Comparison of ENCODE assay signal across 18 cellular contexts in genomic region chr11:67405688-67406339, GRCh38. TPM values are rescaled to one million over a fixed set of nuclear protein-coding genes. Genes with fewer than 3 reads are reported as not detected.
A peak's percentile ranks its signal among the peaks of the same experiment; 100 is the strongest.
DNase-seq lines count a peak whose midpoint lies in the region; ATAC-seq and TF ChIP-seq lines count a peak whose summit lies in the region.
"Had no signal": no experiment of that assay in that cellular context is flagged by ENCODE, and none has a peak within 500 bp of the region (broad histone marks: within the 10 kb centered on the region; RNA-seq: fewer than 3 reads in every experiment).

No MANE protein-coding gene starts in this region.

- H3K27me3 Mint-ChIP-seq in T-helper 1 cell treated with Interleukin-12 subunit alpha and Interleukin-12 subunit beta and Interleukin-4 antibody, amounts not matched to agents 30 μg/mL and 1 μg/mL, for 36 hours (ENCODE audit: low read depth): no peaks in the 10 kb centered on the region

- H4K20me1 ChIP-seq in OCI-LY1 (ENCODE audit: insufficient read depth, low read length): no peaks in the 10 kb centered on the region
- H4K20me1 ChIP-seq in osteoblast (ENCODE audit: insufficient read depth, low read length): peaks cover 4% of the 10 kb centered on the region

- H3K4me3 ChIP-seq in OCI-LY1 (ENCODE audit: low read depth, low read length, poor library complexity, severe bottlenecking) (peak overlapping the region; percentile 75), osteoblast (ENCODE audit: insufficient read depth, low read length) (no peak overlapping the region), gastroesophageal sphincter (no peak overlapping the region)

- H3K4me3 Mint-ChIP-seq in T-helper 1 cell treated with Interleukin-12 subunit alpha and Interleukin-12 subunit beta and Interleukin-4 antibody, amounts not matched to agents 30 μg/mL and 1 μg/mL, for 36 hours: peak overlapping the region; percentile 91

- H3K36me3 ChIP-seq in OCI-LY1 (ENCODE audit: insufficient read depth, low read length) (peaks cover 22% of the 10 kb centered on the region; the same call in 1 of the 2 replicates), osteoblast (ENCODE audit: insufficient read depth, low read length) (no peaks in the 10 kb centered on the region), gastroesophageal sphincter (no peaks in the 10 kb centered on the region)
- H3K36me3 ChIP-seq: heart left ventricle had no signal

- no peak for TF ChIP-seq POLR2A in gastroesophageal sphincter (IDR thresholded peaks at IDR 0.05)

- WGBS in gastroesophageal sphincter (ENCODE audit: low coverage in 1 of 2), 2 donors: no CpG with 5 or more reads among the region's 9 CpGs

- H3K79me2 ChIP-seq in OCI-LY1 (ENCODE audit: insufficient read depth, low read length) (peaks cover 5% of the 10 kb centered on the region; the same call in 1 of the 2 replicates), osteoblast (ENCODE audit: insufficient read depth, low read length) (peaks cover 6% of the 10 kb centered on the region)

- H3K36me3 Mint-ChIP-seq in T-helper 1 cell treated with Interleukin-12 subunit alpha and Interleukin-12 subunit beta and Interleukin-4 antibody, amounts not matched to agents 30 μg/mL and 1 μg/mL, for 36 hours (ENCODE audit: low read depth): peaks cover 45% of the 10 kb centered on the region

- H3K9me2 ChIP-seq in OCI-LY1 (ENCODE audit: low read depth, low read length): no peaks in the 10 kb centered on the region

- H3K27me3 ChIP-seq in OCI-LY1 (ENCODE audit: insufficient read depth, low read length) (no peaks in the 10 kb centered on the region), osteoblast (ENCODE audit: insufficient read depth, low read length) (peaks cover 32% of the 10 kb centered on the region), gastroesophageal sphincter (peaks cover 78% of the 10 kb centered on the region)

- H3K9ac ChIP-seq in OCI-LY1 (ENCODE audit: low read length): peak overlapping the region; percentile 94; the same call in 1 of the 2 replicates
- H3K9ac ChIP-seq: KMS-11 had no signal

- no peak for TF ChIP-seq EP300 in gastroesophageal sphincter (IDR thresholded peaks at IDR 0.05)

- H3K4me1 Mint-ChIP-seq in T-helper 1 cell treated with Interleukin-12 subunit alpha and Interleukin-12 subunit beta and Interleukin-4 antibody, amounts not matched to agents 30 μg/mL and 1 μg/mL, for 36 hours (ENCODE audit: low read depth): peaks cover 36% of the 10 kb centered on the region

- H3K9me3 ChIP-seq in OCI-LY1 (ENCODE audit: low read length): no peaks in the 10 kb centered on the region
- H3K9me3 ChIP-seq in osteoblast (ENCODE audit: low read depth, low read length): no peaks in the 10 kb centered on the region
- no peaks in the 10 kb centered on the region for H3K9me3 ChIP-seq in gastroesophageal sphincter
- H3K9me3 ChIP-seq: heart left ventricle had no signal

- ATAC-seq in GM18867 (IDR thresholded peaks at IDR 0.05; ENCODE audit: unreplicated experiment): no peak
- no peak for ATAC-seq in gastroesophageal sphincter
- ATAC-seq: heart left ventricle had no signal

- DNase-seq in T-helper 1 cell (no peak), caudate nucleus (lab: John Stamatoyannopoulos, UW) (no peak), osteoblast (ENCODE audit: insufficient read length, low spot score, missing footprints) (peak; percentile 91), GM19240 (ENCODE audit: insufficient read length, low spot score) (no peak)
- DNase-seq: activated CD4-positive, CD25-positive, alpha-beta regulatory T cell treated with anti-CD3 and anti-CD28 coated beads, Interleukin-2, amount 50 U/mL, for 72 hours; cerebellar nuclear complex; GOT3; kidney glomerular epithelial cell; NCI-H1436 treated with DMSO at 0.1 percent for 48 hours; NCI-H524 treated with DMSO at 0.1 percent for 48 hours had no signal

- peak overlapping the region; percentile 89 for H3K4me2 ChIP-seq in OCI-LY1 (ENCODE audit: low read length)
- H3K4me2 ChIP-seq in osteoblast (ENCODE audit: insufficient read depth, low read length): no peak overlapping the region
- H3K4me2 ChIP-seq: KMS-11 had no signal

- H3F3A ChIP-seq in OCI-LY1 (ENCODE audit: insufficient read depth, low read length): no peaks in the 10 kb centered on the region

- TF ChIP-seq CTCF in OCI-LY1 (IDR thresholded peaks at IDR 0.05; ENCODE audit: low read length): no peak
- no peak for TF ChIP-seq CTCF in osteoblast (IDR thresholded peaks at IDR 0.05; ENCODE audit: extremely low read depth, low read depth, low read length)
- TF ChIP-seq CTCF in gastroesophageal sphincter (IDR thresholded peaks at IDR 0.05): no peak

- H3K27ac ChIP-seq in OCI-LY1 (ENCODE audit: low read depth, low read length, poor library complexity, severe bottlenecking) (peak overlapping the region; percentile 93), caudate nucleus (ENCODE audit: low read depth, low read length) (peak overlapping the region; percentile 99), osteoblast (ENCODE audit: low read depth, low read length) (no peak overlapping the region), gastroesophageal sphincter (no peak overlapping the region)
- H3K27ac ChIP-seq: 22Rv1, KMS-11 had no signal

- no peaks in the 10 kb centered on the region for H3K9me3 Mint-ChIP-seq in T-helper 1 cell treated with Interleukin-12 subunit alpha and Interleukin-12 subunit beta and Interleukin-4 antibody, amounts not matched to agents 30 μg/mL and 1 μg/mL, for 36 hours

- H3K27ac Mint-ChIP-seq in T-helper 1 cell treated with Interleukin-12 subunit alpha and Interleukin-12 subunit beta and Interleukin-4 antibody, amounts not matched to agents 30 μg/mL and 1 μg/mL, for 36 hours: peak overlapping the region; percentile 97

- H3K4me1 ChIP-seq in OCI-LY1 (ENCODE audit: insufficient read depth, low read length, severe bottlenecking) (peaks cover 93% of the 10 kb centered on the region), osteoblast (ENCODE audit: insufficient read depth, low read length) (peaks cover 9% of the 10 kb centered on the region), gastroesophageal sphincter (peaks cover 0 to 40% (median 2%) of the 10 kb centered on the region in 3 donors)

- H2AFZ ChIP-seq in OCI-LY1 (ENCODE audit: low read length) (no peak overlapping the region), osteoblast (ENCODE audit: low read length) (no peak overlapping the region)

RNA-seq across cellular contexts. Expression of gene TBC1D10C, which starts 1.9 kb away (rescaled TPM):
- not detected in 2 replicates for total RNA-seq in osteoblast
- total RNA-seq in gastroesophageal sphincter: 1 to 10 TPM in 3 of 4 donors, under 1 TPM in 1; 0.30 to 2.0 (median 1.5) TPM
- total RNA-seq: myocyte had no signal

RNA-seq across cellular contexts. Expression of gene PPP1CA, which starts 4.2 kb away (rescaled TPM):
- 161 and 169 TPM in 2 replicates for total RNA-seq in osteoblast
- 10 to 100 TPM; 49.9 to 78.6 (median 63.4) TPM for total RNA-seq in gastroesophageal sphincter

RNA-seq across cellular contexts. Expression of gene CARNS1, which starts 9.7 kb away (rescaled TPM):
- total RNA-seq in osteoblast (under 0.01 TPM in 2 replicates), gastroesophageal sphincter (1 to 10 TPM in 3 of 4 donors, under 1 TPM in 1; 0.73 to 3.3 (median 1.6) TPM)

RNA-seq across cellular contexts. Expression of gene RAD9A, which starts 14.0 kb away (rescaled TPM):
- 7.6 and 10.3 TPM in 2 replicates for total RNA-seq in osteoblast
- total RNA-seq in gastroesophageal sphincter: 10 to 100 TPM in 2 of 4 donors, 1 to 10 TPM in 2; 8.5 to 16.0 (median 11.1) TPM

RNA-seq across cellular contexts. Expression of gene RPS6KB2, which starts 22.5 kb away (rescaled TPM):
- total RNA-seq in osteoblast (33.9 and 36.9 TPM in 2 replicates), gastroesophageal sphincter (10 to 100 TPM; 35.8 to 49.7 (median 45.6) TPM)

Comparison
In these comparisons a context has a peak if more than half of its experiments do, and no peak if none do; other contexts are left out.
1. H3K27ac ChIP-seq: peak in OCI-LY1 (single experiment) and caudate nucleus (single experiment); none in osteoblast (single experiment) and gastroesophageal sphincter (0 of 4).